33 cellular contexts compared by ENCODE assay signal in the genomic region with DNA sequence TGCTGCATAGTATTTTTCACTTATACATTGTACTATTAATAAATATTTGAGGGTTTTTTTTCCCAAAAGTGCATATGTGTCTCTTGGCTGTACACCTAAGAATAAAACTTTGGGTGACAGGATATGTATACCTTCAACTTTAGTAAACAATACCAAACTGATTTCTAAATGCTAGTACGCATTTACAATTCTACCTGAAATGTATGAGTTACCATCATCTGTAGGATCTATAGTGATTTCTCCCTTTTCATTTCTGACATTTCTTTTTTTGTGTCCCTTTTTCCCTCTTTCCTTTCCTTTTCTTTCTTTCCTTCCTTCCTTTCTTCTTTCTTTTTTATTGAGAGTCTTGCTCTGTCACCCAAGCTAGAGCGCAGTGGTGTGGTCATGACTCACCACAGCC. TPM values are rescaled to one million over a fixed set of nuclear protein-coding genes. Genes with fewer than 3 reads are reported as not detected.
"Had no signal": no experiment of that assay in that cellular context is flagged by ENCODE, and none has a peak within 500 bp of the region (broad histone marks: within the 10 kb centered on the region; RNA-seq: fewer than 3 reads in every experiment).

No MANE protein-coding gene starts in this region.

- H3K4me3 ChIP-seq: adrenal gland, body of pancreas, esophagus muscularis mucosa, gastrocnemius medialis, heart left ventricle had no signal

- H3K4me1 Mint-ChIP-seq: activated CD4-positive, alpha-beta T cell treated with anti-CD3 and anti-CD28 coated beads for 36 hours; activated CD8-positive, alpha-beta memory T cell treated with anti-CD3 and anti-CD28 coated beads, Interleukin-2, amount 10 ng/mL, durations not matched to agents 7 days and 5 days; activated naive CD4-positive, alpha-beta T cell treated with anti-CD3 and anti-CD28 coated beads, Interleukin-2, amount 50 U/mL, for 24 hours; activated naive CD8-positive, alpha-beta T cell treated with anti-CD3 and anti-CD28 coated beads for 36 hours; activated naive CD8-positive, alpha-beta T cell treated with anti-CD3 and anti-CD28 coated beads, Interleukin-2, amount 50 U/mL, for 24 hours had no signal

- FAIRE-seq: colon had no signal

- DNase-seq: activated CD4-positive, alpha-beta memory T cell treated with anti-CD3 and anti-CD28 coated beads for 36 hours; activated CD4-positive, alpha-beta T cell treated with anti-CD3 and anti-CD28 coated beads for 36 hours; activated CD4-positive, alpha-beta T cell treated with anti-CD3 and anti-CD28 coated beads, Interleukin-2, amount 10 ng/mL, durations not matched to agents 24 days and 14 days; activated CD4-positive, CD25-positive, alpha-beta regulatory T cell; activated CD4-positive, CD25-positive, alpha-beta regulatory T cell treated with anti-CD3 and anti-CD28 coated beads, Interleukin-2, amount 50 U/mL, for 72 hours; activated CD8-positive, alpha-beta memory T cell treated with anti-CD3 and anti-CD28 coated beads, Interleukin-2, amount 10 ng/mL, durations not matched to agents 7 days and 5 days; activated CD8-positive, alpha-beta memory T cell treated with anti-CD3 and anti-CD28 coated beads, Interleukin-2, amount 50 U/mL, for 4 hours; activated CD8-positive, alpha-beta T cell treated with anti-CD3 and anti-CD28 coated beads, Interleukin-2, amount 10 ng/mL, durations not matched to agents 7 days and 5 days; activated effector memory CD4-positive, alpha-beta T cell treated with anti-CD3 and anti-CD28 coated beads, Interleukin-2, amount 50 U/mL, for 16 hours; activated naive CD4-positive, alpha-beta T cell treated with Interleukin-2 at 50 U/mL for 16 hours; activated naive CD8-positive, alpha-beta T cell treated with anti-CD3 and anti-CD28 coated beads for 36 hours; activated naive CD8-positive, alpha-beta T cell treated with anti-CD3 and anti-CD28 coated beads, Interleukin-2, amount 50 U/mL, for 24 hours; activated T-cell treated with anti-CD3 and anti-CD28 coated beads, Interleukin-2, amount 50 U/mL, for 24 hours; adrenal gland; amygdala; body of pancreas; caudate nucleus; cortex of kidney; dermis blood vessel endothelial cell; effector CD4-positive, alpha-beta T cell; effector memory CD8-positive, alpha-beta T cell; erythroblast; foreskin keratinocyte; gastrocnemius medialis; glutamatergic neuron; heart left ventricle; T-helper 2 cell had no signal

- H3K9me3 Mint-ChIP-seq: activated CD4-positive, alpha-beta T cell treated with anti-CD3 and anti-CD28 coated beads, Interleukin-2, amount 10 ng/mL, durations not matched to agents 24 days and 14 days; activated naive CD4-positive, alpha-beta T cell treated with anti-CD3 and anti-CD28 coated beads, Interleukin-2, amount 50 U/mL, for 24 hours; activated T-helper 2 cell treated with anti-CD3 and anti-CD28 coated beads, Interferon-gamma antibody, Interleukin-2, Interleukin-4, amounts not matched to agents 10 μg/mL and 5 μg/mL and 100 μg/mL, durations not matched to agents 14 hours and 24 hours and 36 hours; effector memory CD8-positive, alpha-beta T cell had no signal

- H3K36me3 ChIP-seq: adrenal gland, esophagus muscularis mucosa, gastrocnemius medialis, heart left ventricle had no signal

- H3K27me3 Mint-ChIP-seq: activated CD4-positive, alpha-beta memory T cell treated with anti-CD3 and anti-CD28 coated beads for 36 hours; activated CD4-positive, alpha-beta T cell treated with anti-CD3 and anti-CD28 coated beads for 36 hours; activated CD8-positive, alpha-beta memory T cell treated with anti-CD3 and anti-CD28 coated beads, Interleukin-2, amount 10 ng/mL, durations not matched to agents 7 days and 5 days; activated naive CD4-positive, alpha-beta T cell treated with anti-CD3 and anti-CD28 coated beads, Interleukin-2, amount 50 U/mL, for 24 hours; activated naive CD8-positive, alpha-beta T cell treated with anti-CD3 and anti-CD28 coated beads for 36 hours; activated naive CD8-positive, alpha-beta T cell treated with anti-CD3 and anti-CD28 coated beads, Interleukin-2, amount 50 U/mL, for 24 hours; activated T-cell treated with anti-CD3 and anti-CD28 coated beads, Interleukin-2, amount 50 U/mL, for 24 hours; effector memory CD8-positive, alpha-beta T cell had no signal

- H3K27ac Mint-ChIP-seq: activated CD4-positive, alpha-beta memory T cell treated with anti-CD3 and anti-CD28 coated beads for 36 hours; activated CD4-positive, alpha-beta T cell treated with anti-CD3 and anti-CD28 coated beads for 36 hours; activated CD4-positive, alpha-beta T cell treated with anti-CD3 and anti-CD28 coated beads, Interleukin-2, amount 10 ng/mL, durations not matched to agents 24 days and 14 days; activated CD8-positive, alpha-beta memory T cell treated with anti-CD3 and anti-CD28 coated beads, Interleukin-2, amount 10 ng/mL, durations not matched to agents 7 days and 5 days; activated CD8-positive, alpha-beta T cell treated with anti-CD3 and anti-CD28 coated beads, Interleukin-2, amount 10 ng/mL, durations not matched to agents 7 days and 5 days; activated naive CD4-positive, alpha-beta T cell treated with anti-CD3 and anti-CD28 coated beads, Interleukin-2, amount 50 U/mL, for 24 hours; activated naive CD8-positive, alpha-beta T cell treated with anti-CD3 and anti-CD28 coated beads for 36 hours; activated naive CD8-positive, alpha-beta T cell treated with anti-CD3 and anti-CD28 coated beads, Interleukin-2, amount 50 U/mL, for 24 hours; activated T-cell treated with anti-CD3 and anti-CD28 coated beads, Interleukin-2, amount 50 U/mL, for 24 hours; activated T-helper 2 cell treated with anti-CD3 and anti-CD28 coated beads, Interferon-gamma antibody, Interleukin-2, Interleukin-4, amounts not matched to agents 10 μg/mL and 5 μg/mL and 100 μg/mL, durations not matched to agents 14 hours and 24 hours and 36 hours; effector memory CD8-positive, alpha-beta T cell had no signal

- H3K4me1 ChIP-seq: adrenal gland, body of pancreas had no signal

- H3K27ac ChIP-seq: adrenal gland, body of pancreas, esophagus muscularis mucosa, foreskin keratinocyte, gastrocnemius medialis, heart left ventricle had no signal

- ATAC-seq: activated CD4-positive, alpha-beta T cell treated with anti-CD3 and anti-CD28 coated beads for 36 hours; activated CD8-positive, alpha-beta memory T cell treated with anti-CD3 and anti-CD28 coated beads, Interleukin-2, amount 10 ng/mL, durations not matched to agents 7 days and 5 days; activated CD8-positive, alpha-beta T cell treated with anti-CD3 and anti-CD28 coated beads, Interleukin-2, amount 10 ng/mL, durations not matched to agents 7 days and 5 days; activated naive CD8-positive, alpha-beta T cell treated with anti-CD3 and anti-CD28 coated beads, Interleukin-2, amount 50 U/mL, for 24 hours; body of pancreas; effector memory CD8-positive, alpha-beta T cell; foreskin keratinocyte; gastrocnemius medialis; heart left ventricle had no signal

- H3K4me3 Mint-ChIP-seq: activated CD4-positive, alpha-beta memory T cell treated with anti-CD3 and anti-CD28 coated beads for 36 hours; activated CD4-positive, alpha-beta T cell treated with anti-CD3 and anti-CD28 coated beads for 36 hours; activated CD4-positive, alpha-beta T cell treated with anti-CD3 and anti-CD28 coated beads, Interleukin-2, amount 10 ng/mL, durations not matched to agents 24 days and 14 days; activated CD8-positive, alpha-beta memory T cell treated with anti-CD3 and anti-CD28 coated beads, Interleukin-2, amount 10 ng/mL, durations not matched to agents 7 days and 5 days; activated CD8-positive, alpha-beta T cell treated with anti-CD3 and anti-CD28 coated beads, Interleukin-2, amount 10 ng/mL, durations not matched to agents 7 days and 5 days; activated naive CD4-positive, alpha-beta T cell treated with anti-CD3 and anti-CD28 coated beads, Interleukin-2, amount 50 U/mL, for 24 hours; activated naive CD8-positive, alpha-beta T cell treated with anti-CD3 and anti-CD28 coated beads for 36 hours; activated naive CD8-positive, alpha-beta T cell treated with anti-CD3 and anti-CD28 coated beads, Interleukin-2, amount 50 U/mL, for 24 hours; activated T-cell treated with anti-CD3 and anti-CD28 coated beads, Interleukin-2, amount 50 U/mL, for 24 hours; effector memory CD8-positive, alpha-beta T cell had no signal

- H3K27me3 ChIP-seq: adrenal gland, body of pancreas, esophagus muscularis mucosa, foreskin keratinocyte, gastrocnemius medialis, heart left ventricle had no signal

- H3K9me3 ChIP-seq: adrenal gland, body of pancreas, gastrocnemius medialis had no signal

RNA-seq across cellular contexts. Expression of gene OXCT2, which starts 34.2 kb away (rescaled TPM):
- total RNA-seq: chondrocyte; T-helper 1 cell treated with Interleukin-12 subunit alpha and Interleukin-12 subunit beta and Interleukin-4 antibody, amounts not matched to agents 30 ng/mL and 1 ng/mL, for 36 hours had no signal
